8 cellular contexts compared by ENCODE assay signal in the genomic region with DNA sequence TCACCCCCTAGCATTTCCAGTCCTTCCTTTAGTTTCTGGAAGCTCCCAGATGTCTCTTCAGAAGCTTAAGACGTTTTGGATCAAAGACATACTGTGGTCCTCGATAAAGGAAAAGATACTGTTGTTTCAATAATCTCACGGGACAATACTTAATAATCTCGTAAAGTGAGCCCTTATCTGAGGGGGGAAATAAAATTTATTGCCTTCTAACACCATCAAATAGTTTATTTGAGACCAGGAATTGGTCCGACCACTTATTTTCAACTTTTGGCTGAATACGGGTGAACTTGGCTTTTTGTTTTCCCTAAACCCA. TPM values are rescaled to one million over a fixed set of nuclear protein-coding genes. Genes with fewer than 3 reads are reported as not detected.
A peak's percentile ranks its signal among the peaks of the same experiment; 100 is the strongest.
DNase-seq lines count a peak whose midpoint lies in the region; ATAC-seq and TF ChIP-seq lines count a peak whose summit lies in the region.

No MANE protein-coding gene starts in this region.

- H3K27ac ChIP-seq in DND-41 (ENCODE audit: low read length) (peak overlapping the region; percentile 96; the same call in 1 of the 2 replicates), Peyer's patch (peak overlapping the region; percentile 75 to 89 (median 78)), esophagus muscularis mucosa (replicated peaks in 1 of 4) (peak overlapping the region; percentile 77 to 89 (median 81))

- TF ChIP-seq EP300 in esophagus muscularis mucosa (IDR thresholded peaks at IDR 0.05) = no peak

- no peak for DNase-seq in DND-41
- no peak for DNase-seq in Peyer's patch
- no peak for DNase-seq in esophagus muscularis mucosa (ENCODE audit: extremely low spot score)
- peak; percentile 5 for DNase-seq in pons (ENCODE audit: low spot score)
- DNase-seq in NCI-H1436 (lab: John Stamatoyannopoulos, UW) = no peak

- peaks cover 14% of the 10 kb centered on the region for H4K20me1 ChIP-seq in DND-41 (ENCODE audit: insufficient read depth, low read length)

- ATAC-seq in DND-41 (ENCODE audit: insufficient read depth, low read depth) = no peak
- ATAC-seq in HG02870 (IDR thresholded peaks at IDR 0.05; ENCODE audit: unreplicated experiment) = no peak
- no peak for ATAC-seq in GM19455 (IDR thresholded peaks at IDR 0.05; ENCODE audit: unreplicated experiment)
- no peak for ATAC-seq in GM21360 (IDR thresholded peaks at IDR 0.05; ENCODE audit: unreplicated experiment)

- H3K4me2 ChIP-seq in DND-41 (ENCODE audit: insufficient read depth, low read length) = peak overlapping the region; percentile 61

- peaks cover 43% of the 10 kb centered on the region for H3K79me2 ChIP-seq in DND-41 (ENCODE audit: insufficient read depth, low read length)

- H3K9ac ChIP-seq in DND-41 (ENCODE audit: low read depth, low read length) = peak overlapping the region; percentile 98

- no peaks in the 10 kb centered on the region for H3K9me3 ChIP-seq in DND-41 (ENCODE audit: insufficient read depth, low read length, severe bottlenecking)
- H3K9me3 ChIP-seq in Peyer's patch = no peaks in the 10 kb centered on the region
- no peaks in the 10 kb centered on the region for H3K9me3 ChIP-seq in esophagus muscularis mucosa

- peaks cover 13% of the 10 kb centered on the region for H3K36me3 ChIP-seq in DND-41 (ENCODE audit: insufficient read depth, low read length)
- H3K36me3 ChIP-seq in Peyer's patch = no peaks in the 10 kb centered on the region
- H3K36me3 ChIP-seq in esophagus muscularis mucosa = no peaks in the 10 kb centered on the region

- no peaks in the 10 kb centered on the region for H3K27me3 ChIP-seq in DND-41 (ENCODE audit: insufficient read depth, low read length, poor library complexity)
- no peaks in the 10 kb centered on the region for H3K27me3 ChIP-seq in Peyer's patch
- H3K27me3 ChIP-seq in esophagus muscularis mucosa = no peaks in the 10 kb centered on the region

- intact Hi-C loops in esophagus muscularis mucosa (cut with DNase I) = no loop called here

- TF ChIP-seq POLR2A in Peyer's patch (IDR thresholded peaks at IDR 0.05) (no peak), esophagus muscularis mucosa (IDR thresholded peaks at IDR 0.05; ENCODE audit: low read depth) (no peak)

- peaks cover 31% of the 10 kb centered on the region for H3K4me1 ChIP-seq in DND-41 (ENCODE audit: insufficient read depth, low read length)
- H3K4me1 ChIP-seq in Peyer's patch = peaks cover 0 to 8% (median 3%) of the 10 kb centered on the region in 4 donors
- H3K4me1 ChIP-seq in esophagus muscularis mucosa = peaks cover 6 to 24% (median 22%) of the 10 kb centered on the region in 4 donors

- 46% methylated on average over 6 of the region's 6 CpGs for WGBS in esophagus muscularis mucosa

- TF ChIP-seq CTCF in DND-41 (IDR thresholded peaks at IDR 0.05; ENCODE audit: borderline replicate concordance, extremely low read depth, low read length, poor library complexity, severe bottlenecking) = no peak
- TF ChIP-seq CTCF in Peyer's patch (IDR thresholded peaks at IDR 0.05) = no peak
- no peak for TF ChIP-seq CTCF in esophagus muscularis mucosa (IDR thresholded peaks at IDR 0.05)

- H2AFZ ChIP-seq in DND-41 (ENCODE audit: low read depth, low read length) = peak overlapping the region; percentile 98

- H3K4me3 ChIP-seq in DND-41 (ENCODE audit: low read depth in 1 of 2, low read length in 2 of 2) (peak overlapping the region in 1 of 2 experiments; percentile 94; a peak in 2 of 4 replicates), Peyer's patch (peak overlapping the region; percentile 79 to 91 (median 83)), esophagus muscularis mucosa (peak overlapping the region; percentile 72 to 87 (median 76))

RNA-seq across cellular contexts. Expression of a gene that starts 0.6 kb away (rescaled TPM):
- 10 to 100 TPM in 1 of 4 donors, 1 to 10 TPM in 3; 6.4 to 19.8 (median 8.1) TPM for total RNA-seq in Peyer's patch
- total RNA-seq in esophagus muscularis mucosa = 1 to 10 TPM; 6.7 to 10.0 (median 8.9) TPM
